In the genomic region with DNA sequence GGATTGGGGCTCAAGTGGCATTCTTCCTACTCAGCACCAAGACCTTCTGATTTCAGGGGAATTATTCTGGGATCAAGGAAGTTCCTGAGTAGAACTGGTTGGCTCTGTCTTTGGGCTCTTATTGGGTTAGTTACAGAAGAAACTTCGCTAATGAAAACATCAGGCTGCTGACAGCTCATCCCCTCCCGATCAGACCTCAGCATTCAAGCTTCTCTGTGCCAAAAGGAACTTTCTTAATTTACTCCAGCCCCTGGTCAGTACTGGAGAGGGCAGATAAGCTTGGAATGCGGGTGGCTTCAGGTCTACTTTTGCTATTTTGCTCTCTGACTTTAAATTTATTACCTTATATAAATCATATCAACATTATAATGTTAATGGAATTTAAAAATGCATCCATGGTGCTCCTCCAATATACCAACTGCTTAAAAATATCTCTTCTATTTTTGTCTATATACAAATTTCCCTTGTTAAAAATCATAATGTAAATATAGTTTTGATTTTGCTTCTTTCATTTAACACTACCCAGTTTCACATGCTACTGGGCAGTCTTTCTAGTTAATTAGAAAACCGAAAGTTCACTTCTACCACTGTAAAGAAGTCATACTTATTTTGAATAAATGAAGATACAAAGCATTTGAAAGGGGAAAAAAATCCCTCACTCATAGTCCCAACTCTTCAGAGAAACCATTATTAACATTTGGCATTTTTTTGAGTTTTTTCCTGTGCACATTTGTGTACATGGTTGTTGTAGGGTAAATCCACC, we compare ENCODE assay signal across 25 cellular contexts. TPM values are rescaled to one million over a fixed set of nuclear protein-coding genes. Genes with fewer than 3 reads are reported as not detected.
A peak's percentile ranks its signal among the peaks of the same experiment; 100 is the strongest.
DNase-seq lines count a peak whose midpoint lies in the region; ATAC-seq and TF ChIP-seq lines count a peak whose summit lies in the region.
"Had no signal": no experiment of that assay in that cellular context is flagged by ENCODE, and none has a peak within 500 bp of the region (broad histone marks: within the 10 kb centered on the region; RNA-seq: fewer than 3 reads in every experiment).

No MANE protein-coding gene starts in this region.

- H4K8ac ChIP-seq in neuronal stem cell (ENCODE audit: low read depth, low read length) = no peak overlapping the region

- H3K27me3 ChIP-seq in right atrium auricular region (no peaks in the 10 kb centered on the region), neuronal stem cell (ENCODE audit: control insufficient read depth in 3 of 3, insufficient read depth in 3 of 3, low read depth in 1 of 3, low read length in 3 of 3) (peaks cover 0 to 10% (median 0%) of the 10 kb centered on the region in 3 experiments)
- H3K27me3 ChIP-seq: neural progenitor cell, spleen had no signal

- no peaks in the 10 kb centered on the region for H3K79me1 ChIP-seq in neuronal stem cell (ENCODE audit: low read depth, low read length)

- no CpG with 5 or more reads among the region's 4 CpGs for WGBS in neuronal stem cell (ENCODE audit: extremely low coverage in 2 of 2, insufficient read length in 2 of 2, insufficient replicate concordance in 1 of 2), 2 donors

- ATAC-seq in Right ventricle myocardium inferior = peak; percentile 38
- peak; percentile 73 for ATAC-seq in GM21529 (IDR thresholded peaks at IDR 0.05; ENCODE audit: unreplicated experiment)
- ATAC-seq in HG03571 (IDR thresholded peaks at IDR 0.05; ENCODE audit: unreplicated experiment) = peak; percentile 67
- ATAC-seq: A549, esophagus mucosa, K562 had no signal

- DNase-seq in Right ventricle myocardium inferior (ENCODE audit: missing footprints) (no peak), right atrium auricular region (ENCODE audit: low spot score) (no peak), posterior vena cava (ENCODE audit: low spot score) (peak; percentile 18), neuronal stem cell (ENCODE audit: low spot score) (no peak), NCI-H748 (lab: John Stamatoyannopoulos, UW; ENCODE audit: unreplicated experiment) (no peak), NCI-H526 (lab: John Stamatoyannopoulos, UW) (no peak)
- DNase-seq: activated CD4-positive, alpha-beta T cell treated with anti-CD3 and anti-CD28 coated beads, Interleukin-2, amount 10 ng/mL, durations not matched to agents 24 days and 14 days; activated gamma-delta T cell; central memory CD4-positive, alpha-beta T cell; effector CD4-positive, alpha-beta T cell; EL; GOT3; NCI-H187; NCI-H446; spleen; stimulated activated CD4-positive, alpha-beta T cell treated with anti-CD3 and anti-CD28 coated beads, Interleukin-4, amount 100 ng/mL, for 4 hours; T-helper 1 cell had no signal

- no peak overlapping the region for H2BK15ac ChIP-seq in neuronal stem cell (ENCODE audit: low read length)

- H3K18ac ChIP-seq in neuronal stem cell (ENCODE audit: low read length) = no peak overlapping the region

- peaks cover 0 to 18% of the 10 kb centered on the region in 2 donors for H3K4me1 ChIP-seq in right atrium auricular region
- no peaks in the 10 kb centered on the region for H3K4me1 ChIP-seq in neuronal stem cell (ENCODE audit: control insufficient read depth in 2 of 2, insufficient read depth in 1 of 2, low read depth in 1 of 2, low read length in 2 of 2)
- H3K4me1 ChIP-seq: neural progenitor cell had no signal

- no peak overlapping the region for H2AK5ac ChIP-seq in neuronal stem cell (ENCODE audit: low read depth, low read length)

- no peak overlapping the region for H3K4ac ChIP-seq in neuronal stem cell (ENCODE audit: low read length)

- no peak overlapping the region for H3K23ac ChIP-seq in neuronal stem cell (ENCODE audit: low read depth, low read length, poor library complexity)

- H3K36me3 ChIP-seq in right atrium auricular region = peaks cover 9% of the 10 kb centered on the region
- H3K36me3 ChIP-seq in neuronal stem cell (replicated peaks in 1 of 2; ENCODE audit: control insufficient read depth in 2 of 2, insufficient read depth in 2 of 2, low read length in 2 of 2) = no peaks in the 10 kb centered on the region
- H3K36me3 ChIP-seq: neural progenitor cell had no signal

- no peak overlapping the region for H3K14ac ChIP-seq in neuronal stem cell (ENCODE audit: low read length)

- H3K27ac ChIP-seq in right atrium auricular region (peak overlapping the region in 1 of 2 donors; percentile 61), neuronal stem cell (replicated peaks; ENCODE audit: low read length) (no peak overlapping the region)
- H3K27ac ChIP-seq: A549, neural progenitor cell, spleen had no signal

- no peak overlapping the region for H2BK12ac ChIP-seq in neuronal stem cell (ENCODE audit: low read length)

- H3K4me2 ChIP-seq in neuronal stem cell (ENCODE audit: insufficient read depth, low read length, poor library complexity, severe bottlenecking) = no peak overlapping the region
- H3K4me2 ChIP-seq: A549, neural progenitor cell had no signal

- H2BK5ac ChIP-seq in neuronal stem cell (ENCODE audit: low read length) = no peak overlapping the region

- intact Hi-C loops in Right ventricle myocardium inferior (cut with DNase I) (no loop called here), posterior vena cava (cut with DNase I) (no loop called here)

- H2BK120ac ChIP-seq in neuronal stem cell (ENCODE audit: low read depth, low read length) = no peak overlapping the region

- no peak overlapping the region for H3K9ac ChIP-seq in neuronal stem cell (ENCODE audit: low read depth, low read length, poor library complexity)
- H3K9ac ChIP-seq: neural progenitor cell had no signal

- no peak overlapping the region for H2AFZ ChIP-seq in neuronal stem cell (ENCODE audit: low read length)
- H2AFZ ChIP-seq: neural progenitor cell had no signal

- no peak for TF ChIP-seq CTCF in right atrium auricular region (IDR thresholded peaks at IDR 0.05)

- H3K9me3 ChIP-seq in right atrium auricular region (no peaks in the 10 kb centered on the region), neuronal stem cell (replicated peaks in 1 of 2; ENCODE audit: control insufficient read depth in 2 of 2, insufficient read depth in 1 of 2, low read depth in 1 of 2, low read length in 2 of 2) (no peaks in the 10 kb centered on the region)
- H3K9me3 ChIP-seq: A549, spleen had no signal

- no peak overlapping the region for H3K4me3 ChIP-seq in right atrium auricular region
- no peak overlapping the region for H3K4me3 ChIP-seq in neuronal stem cell (ENCODE audit: low read length in 2 of 2)
- H3K4me3 ChIP-seq: A549, K562, neural progenitor cell, spleen had no signal

- H4K91ac ChIP-seq in neuronal stem cell (ENCODE audit: low read depth, low read length, poor library complexity) = no peak overlapping the region

RNA-seq across cellular contexts. Expression of a gene that starts 34.4 kb away (rescaled TPM):
- 0.51 TPM for total RNA-seq in Right ventricle myocardium inferior
- 1 to 10 TPM in 1 of 2 donors, under 1 TPM in 1; 0.79 to 2.2 TPM for total RNA-seq in right atrium auricular region
- total RNA-seq in posterior vena cava = not detected
- not detected for polyA plus RNA-seq in neuronal stem cell (2013, experiment 1 of 2)
- not detected for polyA plus RNA-seq in neuronal stem cell (2013, experiment 2 of 2)
- total RNA-seq: activated CD4-positive, alpha-beta T cell treated with anti-CD3 and anti-CD28 coated beads, Interleukin-2, amount 10 ng/mL, durations not matched to agents 24 days and 14 days; K562; pulmonary artery endothelial cell; spleen had no signal
- polyA plus RNA-seq: A549, BJ, K562, spleen had no signal

RNA-seq across cellular contexts. Expression of a gene that starts 58.8 kb away (rescaled TPM):
- total RNA-seq in Right ventricle myocardium inferior = 38.0 TPM
- 1 to 10 TPM; 2.0 to 6.6 TPM for total RNA-seq in right atrium auricular region
- total RNA-seq in posterior vena cava = under 1 TPM; 0.52 to 0.60 TPM
- 0.06 TPM for polyA plus RNA-seq in neuronal stem cell (2013, experiment 1 of 2)
- polyA plus RNA-seq in neuronal stem cell (2013, experiment 2 of 2) = 0.06 TPM
- total RNA-seq: K562, pulmonary artery endothelial cell had no signal
- polyA plus RNA-seq: K562 had no signal
